Comparison of ENCODE assay signal across 19 cellular contexts in the genomic region with DNA sequence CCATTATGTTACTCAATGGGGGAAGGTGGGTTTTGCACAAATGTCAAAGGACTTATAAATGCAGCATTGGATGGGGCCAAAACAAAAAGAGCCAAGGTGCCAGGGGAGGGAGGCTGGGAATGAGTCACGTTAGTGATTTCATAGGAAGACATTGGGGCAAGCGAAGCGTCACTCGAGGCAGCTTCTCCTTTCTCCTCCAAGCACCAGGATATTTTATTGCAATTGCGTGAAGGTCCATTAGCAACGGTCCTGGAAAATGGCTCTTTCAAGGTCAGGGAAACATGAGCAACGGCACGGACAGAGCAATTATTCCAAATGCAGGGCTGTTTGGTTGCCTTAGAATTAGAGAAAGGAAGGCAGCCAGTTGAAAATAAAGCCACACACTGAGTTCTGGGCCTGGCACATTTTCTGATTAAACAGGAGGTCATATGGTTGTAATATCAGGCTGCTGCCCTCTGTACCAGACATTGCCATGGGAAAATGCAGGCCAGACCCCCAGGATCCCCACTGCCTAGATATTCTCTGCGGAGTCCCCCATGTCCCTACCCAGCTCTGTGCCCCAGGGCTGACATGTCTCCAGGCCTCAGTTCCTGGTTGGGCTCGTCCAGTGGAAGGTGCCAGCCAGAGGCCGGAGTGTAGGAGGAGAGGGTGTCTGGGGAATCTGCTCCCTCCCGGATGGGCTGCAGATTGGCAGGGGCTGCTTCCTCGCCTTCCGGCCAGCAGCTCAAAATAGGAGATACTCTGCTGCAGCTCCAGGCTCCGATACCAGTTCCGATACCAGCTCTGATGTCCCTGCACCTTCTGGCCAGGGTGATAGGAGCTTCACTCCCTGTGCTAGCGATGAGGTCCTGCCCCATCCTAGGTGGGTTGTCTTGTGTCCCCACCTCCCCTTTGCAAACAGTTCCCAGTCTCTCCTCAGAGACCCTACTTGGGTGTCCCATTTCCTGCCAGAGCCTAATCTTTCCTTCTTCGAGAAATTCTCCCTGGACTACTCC.
DNase-seq lines count a peak whose midpoint lies in the region; ATAC-seq and TF ChIP-seq lines count a peak whose summit lies in the region.
"Had no signal": no experiment of that assay in that cellular context is flagged by ENCODE, and none has a peak within 500 bp of the region (broad histone marks: within the 10 kb centered on the region; RNA-seq: fewer than 3 reads in every experiment).

No MANE protein-coding gene starts in this region.

- peak; percentile 82 to 85 for ATAC-seq in right cardiac atrium
- peak; percentile 38 to 59 (median 44) for ATAC-seq in psoas muscle
- no peak for ATAC-seq in GM18868 (IDR thresholded peaks at IDR 0.05; ENCODE audit: unreplicated experiment)
- no peak for ATAC-seq in HG03135 (IDR thresholded peaks at IDR 0.05; ENCODE audit: unreplicated experiment)
- ATAC-seq: activated naive CD4-positive, alpha-beta T cell treated with anti-CD3 and anti-CD28 coated beads, Interleukin-2, amount 50 U/mL, for 72 hours; T-cell had no signal

- no peak overlapping the region for H2BK12ac ChIP-seq in H9 (ENCODE audit: insufficient read length, low read depth, low read length)

- H4K20me1 ChIP-seq in H9 (ENCODE audit: control insufficient read depth, insufficient read depth, insufficient read length) = no peaks in the 10 kb centered on the region

- H3K23ac ChIP-seq in H9 (ENCODE audit: insufficient read length, low read depth, low read length) = no peak overlapping the region

- H3K9me3 ChIP-seq in H9 (ENCODE audit: control insufficient read depth, low read depth, low read length) (no peaks in the 10 kb centered on the region), right cardiac atrium (ENCODE audit: control insufficient read depth, low read length) (no peaks in the 10 kb centered on the region), psoas muscle (no peaks in the 10 kb centered on the region)
- H3K9me3 ChIP-seq: sigmoid colon, vagina had no signal

- H3K56ac ChIP-seq in H9 (ENCODE audit: insufficient read length, low read depth, low read length) = no peak overlapping the region

- H3K9me3 Mint-ChIP-seq in H9 = no peaks in the 10 kb centered on the region; a peak in 1 of 5 replicates
- H3K9me3 Mint-ChIP-seq: activated CD4-positive, alpha-beta memory T cell treated with anti-CD3 and anti-CD28 coated beads, Interleukin-2, amount 10 ng/mL, durations not matched to agents 7 days and 5 days; activated naive CD4-positive, alpha-beta T cell treated with anti-CD3 and anti-CD28 coated beads, Interleukin-2, amount 50 U/mL, for 72 hours; activated T-cell treated with anti-CD3 and anti-CD28 coated beads, Interleukin-2, amount 50 U/mL, for 24 hours; T-cell had no signal

- DNase-seq in H9 (peak; percentile 18), ecto neural progenitor cell (ENCODE audit: low spot score) (peak; percentile 42), right cardiac atrium (peak; percentile 45 to 81 (median 76)), psoas muscle (no peak), DMS153 (lab: John Stamatoyannopoulos, UW) (no peak), glomerular visceral epithelial cell (ENCODE audit: extremely low spot score) (no peak)
- DNase-seq: activated CD4-positive, alpha-beta memory T cell treated with anti-CD3 and anti-CD28 coated beads, Interleukin-2, amount 10 ng/mL, durations not matched to agents 7 days and 5 days; activated T-cell treated with anti-CD3 and anti-CD28 coated beads, Interleukin-2, amount 50 U/mL, for 24 hours; MV-4-11; NCI-H1930; NCI-H446; sigmoid colon; stimulated activated CD4-positive, alpha-beta T cell treated with anti-CD3 and anti-CD28 coated beads, Interleukin-2, amount 100 ng/mL, for 24 hours; T-cell had no signal

- H3K14ac ChIP-seq in H9 (ENCODE audit: insufficient read depth, low read length) = no peak overlapping the region

- peaks cover 7 to 9% of the 10 kb centered on the region in 2 experiments for H3K4me1 Mint-ChIP-seq in H9
- H3K4me1 Mint-ChIP-seq: activated CD4-positive, alpha-beta memory T cell treated with anti-CD3 and anti-CD28 coated beads, Interleukin-2, amount 10 ng/mL, durations not matched to agents 7 days and 5 days; T-cell had no signal

- no peak overlapping the region for H2BK15ac ChIP-seq in H9 (ENCODE audit: low read depth, low read length)

- no peak overlapping the region for H3T11ph ChIP-seq in H9 (ENCODE audit: low read length)

- H3K27me3 ChIP-seq in H9 (ENCODE audit: insufficient read depth, low read length) = no peaks in the 10 kb centered on the region
- no peaks in the 10 kb centered on the region for H3K27me3 ChIP-seq in right cardiac atrium (ENCODE audit: control insufficient read depth, insufficient read depth)
- no peaks in the 10 kb centered on the region for H3K27me3 ChIP-seq in psoas muscle (ENCODE audit: insufficient read depth in 3 of 3, low read length in 2 of 3)
- H3K27me3 ChIP-seq: sigmoid colon, vagina had no signal

- H3K4ac ChIP-seq in H9 (ENCODE audit: low read depth, low read length) = no peak overlapping the region

- no peak overlapping the region for H2AFZ ChIP-seq in H9 (ENCODE audit: low read length)

- no peaks in the 10 kb centered on the region for H3K36me3 ChIP-seq in psoas muscle (ENCODE audit: insufficient read depth in 1 of 2, low read depth in 1 of 2)
- H3K36me3 ChIP-seq: sigmoid colon, vagina had no signal

- no peak overlapping the region for H4K91ac ChIP-seq in H9 (ENCODE audit: insufficient read length, low read depth, low read length)

- intact Hi-C loops in right cardiac atrium (cut with DNase I) = loop anchor here in 1 of 4 donors (5.0 kb wide), 1 partner anchor 61 kb away; a partner anchor contains a TSS
- intact Hi-C loops in psoas muscle (cut with DNase I) = no loop called here

- no peaks in the 10 kb centered on the region for H3K4me1 ChIP-seq in H9 (ENCODE audit: insufficient read depth, low read length)
- peaks cover 5% of the 10 kb centered on the region for H3K4me1 ChIP-seq in right cardiac atrium (ENCODE audit: control insufficient read depth, insufficient read depth, low read length)
- peaks cover 34% of the 10 kb centered on the region for H3K4me1 ChIP-seq in psoas muscle
- H3K4me1 ChIP-seq: vagina had no signal

- no peak overlapping the region for H2BK120ac ChIP-seq in H9 (ENCODE audit: low read depth, low read length, poor library complexity, severe bottlenecking)

- no peaks in the 10 kb centered on the region for H3K23me2 ChIP-seq in H9 (ENCODE audit: insufficient read length, low read depth, low read length, poor library complexity, severe bottlenecking)

- H3K27ac ChIP-seq in H9 (ENCODE audit: insufficient read length, low read depth, low read length) (no peak overlapping the region), right cardiac atrium (ENCODE audit: low read length) (peak overlapping the region; percentile 62), psoas muscle (peak overlapping the region; percentile 72)
- H3K27ac ChIP-seq: epithelial cell of prostate, sigmoid colon, vagina had no signal

- H3K36me3 Mint-ChIP-seq in H9 (ENCODE audit: insufficient read depth in 1 of 3, low read depth in 3 of 3) = no peaks in the 10 kb centered on the region
- H3K36me3 Mint-ChIP-seq: activated naive CD4-positive, alpha-beta T cell treated with anti-CD3 and anti-CD28 coated beads, Interleukin-2, amount 50 U/mL, for 72 hours; T-cell had no signal

- no peak overlapping the region for H3K18ac ChIP-seq in H9 (ENCODE audit: insufficient read length, low read depth, low read length)

- H3K27me3 Mint-ChIP-seq in H9 (ENCODE audit: low read depth) = peaks cover 1% of the 10 kb centered on the region; the same call in 1 of the 2 replicates

- no CpG with 5 or more reads among the region's 18 CpGs for WGBS in H9 (ENCODE audit: extremely low coverage, insufficient read length, low lambda C conversion rate)
- 50% methylated on average over 18 of the region's 18 CpGs for WGBS in right cardiac atrium
- WGBS in psoas muscle, 3 donors = 33 to 52% (median 34%) methylated on average over 18 of the region's 18 CpGs

- H3K4me3 Mint-ChIP-seq in H9 = no peak overlapping the region
- H3K4me3 Mint-ChIP-seq: activated CD4-positive, alpha-beta memory T cell treated with anti-CD3 and anti-CD28 coated beads, Interleukin-2, amount 10 ng/mL, durations not matched to agents 7 days and 5 days; activated T-cell treated with anti-CD3 and anti-CD28 coated beads, Interleukin-2, amount 50 U/mL, for 24 hours; T-cell had no signal

- no peaks in the 10 kb centered on the region for H3K79me1 ChIP-seq in H9 (ENCODE audit: insufficient read depth, low read depth, low read length, poor library complexity, severe bottlenecking)

- no peak for TF ChIP-seq CTCF in H9 (conservative IDR thresholded peaks at IDR 0.05)
- no peak for TF ChIP-seq CTCF in psoas muscle (IDR thresholded peaks at IDR 0.05)

- no peak overlapping the region for H2AK5ac ChIP-seq in H9 (ENCODE audit: insufficient read length, low read length)

- no peak overlapping the region for H3K4me2 ChIP-seq in H9 (ENCODE audit: insufficient read depth, insufficient read length, low read length)

- H4K5ac ChIP-seq in H9 (ENCODE audit: insufficient read length, low read depth, low read length) = no peak overlapping the region

- H2BK20ac ChIP-seq in H9 (ENCODE audit: low read depth, low read length, poor library complexity, severe bottlenecking) = no peak overlapping the region

- H4K8ac ChIP-seq in H9 (replicated peaks; ENCODE audit: insufficient read length, low read depth, low read length) = no peak overlapping the region

- no peak overlapping the region for H2BK5ac ChIP-seq in H9 (ENCODE audit: insufficient read length, low read length)

- H3K4me3 ChIP-seq in right cardiac atrium (ENCODE audit: low read length) (no peak overlapping the region), psoas muscle (no peak overlapping the region)
- H3K4me3 ChIP-seq: sigmoid colon, vagina had no signal

- H3K27ac Mint-ChIP-seq in H9 = peak overlapping the region in 2 of 3 experiments; percentile 19 to 21; a peak in 3 of 7 replicates
- H3K27ac Mint-ChIP-seq: activated CD4-positive, alpha-beta memory T cell treated with anti-CD3 and anti-CD28 coated beads, Interleukin-2, amount 10 ng/mL, durations not matched to agents 7 days and 5 days; activated T-cell treated with anti-CD3 and anti-CD28 coated beads, Interleukin-2, amount 50 U/mL, for 24 hours; T-cell had no signal

- no peak overlapping the region for H3K9ac ChIP-seq in H9 (ENCODE audit: extremely low read depth, insufficient read length, low read length)

- H3K79me2 ChIP-seq in H9 (ENCODE audit: insufficient read depth, low read length) = no peaks in the 10 kb centered on the region

Comparison
In these comparisons a context has a peak if more than half of its experiments do, and no peak if none do; other contexts are left out.
1. DNase-seq: peak in H9 (single experiment), ecto neural progenitor cell (single experiment) and right cardiac atrium (3 of 3); none in psoas muscle (0 of 2), DMS153 (single experiment) and glomerular visceral epithelial cell (single experiment).
2. ATAC-seq: peak in right cardiac atrium (2 of 2) and psoas muscle (4 of 4); none in GM18868 (single experiment) and HG03135 (single experiment).